ENCODE assay signal across 9 cellular contexts in genomic region chr3:12135029-12135634, GRCh38. TPM values are rescaled to one million over a fixed set of nuclear protein-coding genes. Genes with fewer than 3 reads are reported as not detected.
DNase-seq lines count a peak whose midpoint lies in the region; ATAC-seq and TF ChIP-seq lines count a peak whose summit lies in the region.
"Had no signal": no experiment of that assay in that cellular context is flagged by ENCODE, and none has a peak within 500 bp of the region (broad histone marks: within the 10 kb centered on the region; RNA-seq: fewer than 3 reads in every experiment).

No MANE protein-coding gene starts in this region.

- H3K4me3 ChIP-seq in PC-9 (no peak overlapping the region), foreskin fibroblast (ENCODE audit: low read depth in 1 of 2, low read length in 2 of 2) (no peak overlapping the region), osteoblast (ENCODE audit: insufficient read depth, low read length) (no peak overlapping the region), vagina (no peak overlapping the region)

- no peaks in the 10 kb centered on the region for H3F3A ChIP-seq in PC-9 (ENCODE audit: insufficient read depth, low read depth)

- CTCF ChIA-PET in PC-9 (lab: Charles Lee) = interaction anchor here (0.5 to 1.3 kb wide), 8 partner anchors 40 to 756 kb away, joined by 3 to 10 read pairs (median 4); no protein-coding TSS in a partner anchor

- no peak overlapping the region for H3K4me2 ChIP-seq in PC-9
- H3K4me2 ChIP-seq in osteoblast (ENCODE audit: insufficient read depth, low read length) = no peak overlapping the region

- no peak for TF ChIP-seq POLR2A in vagina (IDR thresholded peaks at IDR 0.05)

- no peaks in the 10 kb centered on the region for H3K27me3 ChIP-seq in PC-9 (ENCODE audit: insufficient read depth, low read depth)
- peaks cover 28% of the 10 kb centered on the region for H3K27me3 ChIP-seq in osteoblast (ENCODE audit: insufficient read depth, low read length)
- H3K27me3 ChIP-seq in vagina = no peaks in the 10 kb centered on the region

- H3K9me3 ChIP-seq in PC-9 (ENCODE audit: insufficient read depth, low read depth) (no peaks in the 10 kb centered on the region), osteoblast (ENCODE audit: low read depth, low read length) (no peaks in the 10 kb centered on the region), vagina (no peaks in the 10 kb centered on the region)

- POLR2A ChIA-PET in PC-9 (lab: Charles Lee; ENCODE audit: unreplicated experiment) = interaction anchor here (0.5 to 0.6 kb wide), 4 partner anchors 152 to 1637 kb away, joined by 4 to 5 read pairs (median 4); no protein-coding TSS in a partner anchor

- peaks cover 14% of the 10 kb centered on the region for H3K4me1 ChIP-seq in PC-9 (replicated peaks; ENCODE audit: insufficient read depth)
- no peaks in the 10 kb centered on the region for H3K4me1 ChIP-seq in osteoblast (ENCODE audit: insufficient read depth, low read length)
- H3K4me1 ChIP-seq in vagina = no peaks in the 10 kb centered on the region

- no peaks in the 10 kb centered on the region for H3K36me3 ChIP-seq in PC-9 (ENCODE audit: low read depth)
- no peaks in the 10 kb centered on the region for H3K36me3 ChIP-seq in osteoblast (ENCODE audit: insufficient read depth, low read length)
- H3K36me3 ChIP-seq in vagina = no peaks in the 10 kb centered on the region

- TF ChIP-seq CTCF in PC-9 (conservative IDR thresholded peaks at IDR 0.05) (peak; percentile 96), foreskin fibroblast (IDR thresholded peaks at IDR 0.05; ENCODE audit: low read depth, low read length) (peak; percentile 95), osteoblast (IDR thresholded peaks at IDR 0.05; ENCODE audit: extremely low read depth, low read depth, low read length) (peak; percentile 96), vagina (IDR thresholded peaks at IDR 0.05) (peak; percentile 83 to 85 (median 85))

- H3K9me2 ChIP-seq in PC-9 (ENCODE audit: insufficient read depth) = no peaks in the 10 kb centered on the region

- BruUV-seq in PC-9 (replicated peaks; lab: Mats Ljungman, UMichigan) = no TSS peak

- ATAC-seq in GM18868 (IDR thresholded peaks at IDR 0.05; ENCODE audit: unreplicated experiment) (peak; percentile 96), HG03097 (IDR thresholded peaks at IDR 0.05; ENCODE audit: low FRiP score, unreplicated experiment) (peak; percentile 80)

- H3K79me2 ChIP-seq in PC-9 (ENCODE audit: low read depth) (no peaks in the 10 kb centered on the region), osteoblast (ENCODE audit: insufficient read depth, low read length) (no peaks in the 10 kb centered on the region)

- H4K20me1 ChIP-seq in PC-9 (ENCODE audit: insufficient read depth) = no peaks in the 10 kb centered on the region
- H4K20me1 ChIP-seq in osteoblast (ENCODE audit: insufficient read depth, low read length) = no peaks in the 10 kb centered on the region

- intact Hi-C loops in PC-9 (cut with micrococcal nuclease; ENCODE audit: unreplicated experiment) = loop anchor here (1.0 to 10.0 kb wide), 9 partner anchors 57 to 758 kb away; partner anchors contain the start of gene RPL32
- intact Hi-C loops in vagina (cut with DNase I) = loop anchor here (2.0 to 5.0 kb wide), 2 partner anchors 42 to 344 kb away; no protein-coding TSS in a partner anchor

- no peak overlapping the region for H2AFZ ChIP-seq in PC-9
- H2AFZ ChIP-seq in osteoblast (ENCODE audit: low read length) = peak overlapping the region; percentile 13

- no peak overlapping the region for H3K27ac ChIP-seq in PC-9
- no peak overlapping the region for H3K27ac ChIP-seq in osteoblast (ENCODE audit: low read depth, low read length)
- H3K27ac ChIP-seq in vagina = no peak overlapping the region

- peak in 12 of 14 donors; percentile 10 to 59 (median 38) for DNase-seq in C1 segment of cervical spinal cord (lab: John Stamatoyannopoulos, UW)
- DNase-seq in PC-9 = peak; percentile 54 to 72
- peak; percentile 3 for DNase-seq in activated T-helper 1 cell treated with Interleukin-2 at 50 U/mL for 16 hours (ENCODE audit: low read depth)
- DNase-seq in foreskin fibroblast = peak; percentile 56 to 89
- peak; percentile 17 for DNase-seq in osteoblast (ENCODE audit: insufficient read length, low spot score, missing footprints)
- no peak for DNase-seq in vagina (ENCODE audit: extremely low spot score in 2 of 2)

RNA-seq across cellular contexts. Expression of gene TIMP4, which starts 23.6 kb away (rescaled TPM):
- 15.5 and 19.0 TPM in 2 replicates for total RNA-seq in PC-9 (2021)
- 2.4 and 3.3 TPM in 2 replicates for total RNA-seq in osteoblast
- 35.1 TPM for total RNA-seq in vagina
- total RNA-seq: activated CD8-positive, alpha-beta memory T cell treated with anti-CD3 and anti-CD28 coated beads for 36 hours had no signal

Comparison
In these comparisons a context has a peak if more than half of its experiments do, and no peak if none do; other contexts are left out.
1. DNase-seq: peak in C1 segment of cervical spinal cord (12 of 14), PC-9 (2 of 2), activated T-helper 1 cell treated with Interleukin-2 at 50 U/mL for 16 hours (single experiment), foreskin fibroblast (2 of 2) and osteoblast (single experiment); none in vagina (0 of 2).
2. Peak in every context shown above with its lines, with median percentiles within 50 percentile points of each other: CTCF ChIP-seq.